In genomic region chr5:177520906-177521513, GRCh38 we compare ENCODE assay signal across 12 cellular contexts. TPM values are rescaled to one million over a fixed set of nuclear protein-coding genes. Genes with fewer than 3 reads are reported as not detected.
DNase-seq lines count a peak whose midpoint lies in the region; FAIRE-seq and TF ChIP-seq lines count a peak whose summit lies in the region.
"Had no signal": no experiment of that assay in that cellular context is flagged by ENCODE, and none has a peak within 500 bp of the region (broad histone marks: within the 10 kb centered on the region; RNA-seq: fewer than 3 reads in every experiment).

No MANE protein-coding gene starts in this region.

- H3K27ac Mint-ChIP-seq in activated CD4-positive, alpha-beta T cell treated with anti-CD3 and anti-CD28 coated beads, Interleukin-2, amount 10 ng/mL, durations not matched to agents 24 days and 14 days: peak overlapping the region; percentile 26

- no peaks in the 10 kb centered on the region for H3K9me3 Mint-ChIP-seq in activated CD4-positive, alpha-beta T cell treated with anti-CD3 and anti-CD28 coated beads, Interleukin-2, amount 10 ng/mL, durations not matched to agents 24 days and 14 days

- DNase-seq in activated CD4-positive, alpha-beta T cell treated with anti-CD3 and anti-CD28 coated beads, Interleukin-2, amount 10 ng/mL, durations not matched to agents 24 days and 14 days: no peak
- no peak for DNase-seq in activated CD4-positive, alpha-beta T cell treated with anti-CD3 and anti-CD28 coated beads, Interleukin-2, amount 50 U/mL, for 48 hours
- DNase-seq in NCI-H69 (lab: John Stamatoyannopoulos, UW) (peak; percentile 17), bronchial epithelial cell (ENCODE audit: low read depth) (no peak), pons (ENCODE audit: low spot score) (peak; percentile 56), NCI-H526 (lab: John Stamatoyannopoulos, UW) (no peak), hepatic stellate cell (ENCODE audit: low spot score) (no peak)
- no peak for DNase-seq in activated effector memory CD4-positive, alpha-beta T cell treated with anti-CD3 and anti-CD28 coated beads, Interleukin-2, amount 50 U/mL, for 16 hours
- DNase-seq: ACHN, NCI-H187 treated with DMSO at 0.1 percent for 48 hours had no signal

- no peak for FAIRE-seq in bronchial epithelial cell (lab: Jason Lieb, UNC)

- intact Hi-C loops in activated CD4-positive, alpha-beta T cell treated with anti-CD3 and anti-CD28 coated beads, Interleukin-2, amount 10 ng/mL, durations not matched to agents 24 days and 14 days (cut with micrococcal nuclease): no loop called here

- peak; percentile 12 for TF ChIP-seq CTCF in bronchial epithelial cell (IDR thresholded peaks at IDR 0.05; ENCODE audit: insufficient read depth, low read length, severe bottlenecking)

- peaks cover 19% of the 10 kb centered on the region for H3K4me1 Mint-ChIP-seq in activated CD4-positive, alpha-beta T cell treated with anti-CD3 and anti-CD28 coated beads, Interleukin-2, amount 10 ng/mL, durations not matched to agents 24 days and 14 days

- no peak overlapping the region for H3K4me3 ChIP-seq in bronchial epithelial cell (ENCODE audit: low read depth, low read length)
- H3K4me3 ChIP-seq: lung, right lobe of liver had no signal

- no peaks in the 10 kb centered on the region for H3K27me3 Mint-ChIP-seq in activated CD4-positive, alpha-beta T cell treated with anti-CD3 and anti-CD28 coated beads, Interleukin-2, amount 10 ng/mL, durations not matched to agents 24 days and 14 days

- peaks cover 31% of the 10 kb centered on the region for H3K36me3 Mint-ChIP-seq in activated CD4-positive, alpha-beta T cell treated with anti-CD3 and anti-CD28 coated beads, Interleukin-2, amount 10 ng/mL, durations not matched to agents 24 days and 14 days (ENCODE audit: low read depth)

- peaks cover 39% of the 10 kb centered on the region for H3K36me3 ChIP-seq in bronchial epithelial cell (ENCODE audit: control insufficient read depth, insufficient read depth, low read length)

- no peaks in the 10 kb centered on the region for H3K27me3 ChIP-seq in bronchial epithelial cell (ENCODE audit: control insufficient read depth, insufficient read depth, low read length)
- H3K27me3 ChIP-seq: right lobe of liver had no signal

- H3K4me3 Mint-ChIP-seq in activated CD4-positive, alpha-beta T cell treated with anti-CD3 and anti-CD28 coated beads, Interleukin-2, amount 10 ng/mL, durations not matched to agents 24 days and 14 days: no peak overlapping the region

RNA-seq across cellular contexts. Expression of gene DDX41, which starts 4.2 kb away (rescaled TPM):
- total RNA-seq in activated CD4-positive, alpha-beta T cell treated with anti-CD3 and anti-CD28 coated beads, Interleukin-2, amount 10 ng/mL, durations not matched to agents 24 days and 14 days: 157 and 172 TPM in 2 replicates
- total RNA-seq in bronchial epithelial cell: 108 and 250 TPM in 2 replicates

RNA-seq across cellular contexts. Expression of gene DOK3, which starts 11.4 kb away (rescaled TPM):
- total RNA-seq in activated CD4-positive, alpha-beta T cell treated with anti-CD3 and anti-CD28 coated beads, Interleukin-2, amount 10 ng/mL, durations not matched to agents 24 days and 14 days: 4.5 and 5.2 TPM in 2 replicates
- 0.53 and 1.4 TPM in 2 replicates for total RNA-seq in bronchial epithelial cell

RNA-seq across cellular contexts. Expression of gene PDLIM7, which starts 23.6 kb away (rescaled TPM):
- 64.9 and 65.3 TPM in 2 replicates for total RNA-seq in activated CD4-positive, alpha-beta T cell treated with anti-CD3 and anti-CD28 coated beads, Interleukin-2, amount 10 ng/mL, durations not matched to agents 24 days and 14 days
- 19.5 and 26.2 TPM in 2 replicates for total RNA-seq in bronchial epithelial cell

RNA-seq across cellular contexts. Expression of gene FAM193B, which starts 33.4 kb away (rescaled TPM):
- 71.2 and 85.5 TPM in 2 replicates for total RNA-seq in activated CD4-positive, alpha-beta T cell treated with anti-CD3 and anti-CD28 coated beads, Interleukin-2, amount 10 ng/mL, durations not matched to agents 24 days and 14 days
- 14.0 and 17.2 TPM in 2 replicates for total RNA-seq in bronchial epithelial cell

RNA-seq across cellular contexts. Expression of gene DBN1, which starts 47.6 kb away (rescaled TPM):
- total RNA-seq in activated CD4-positive, alpha-beta T cell treated with anti-CD3 and anti-CD28 coated beads, Interleukin-2, amount 10 ng/mL, durations not matched to agents 24 days and 14 days: 22.0 and 23.5 TPM in 2 replicates
- 58.7 and 71.7 TPM in 2 replicates for total RNA-seq in bronchial epithelial cell

Comparison
In these comparisons a context has a peak if more than half of its experiments do, and no peak if none do; other contexts are left out.
1. DNase-seq: peak in NCI-H69 (single experiment) and pons (single experiment); none in activated CD4-positive, alpha-beta T cell treated with anti-CD3 and anti-CD28 coated beads, Interleukin-2, amount 10 ng/mL, durations not matched to agents 24 days and 14 days (single experiment), activated CD4-positive, alpha-beta T cell treated with anti-CD3 and anti-CD28 coated beads, Interleukin-2, amount 50 U/mL, for 48 hours (0 of 2), bronchial epithelial cell (single experiment), NCI-H526 (0 of 2), activated effector memory CD4-positive, alpha-beta T cell treated with anti-CD3 and anti-CD28 coated beads, Interleukin-2, amount 50 U/mL, for 16 hours (single experiment) and hepatic stellate cell (single experiment).